ENCODE assay signal across 20 cellular contexts in the genomic region with DNA sequence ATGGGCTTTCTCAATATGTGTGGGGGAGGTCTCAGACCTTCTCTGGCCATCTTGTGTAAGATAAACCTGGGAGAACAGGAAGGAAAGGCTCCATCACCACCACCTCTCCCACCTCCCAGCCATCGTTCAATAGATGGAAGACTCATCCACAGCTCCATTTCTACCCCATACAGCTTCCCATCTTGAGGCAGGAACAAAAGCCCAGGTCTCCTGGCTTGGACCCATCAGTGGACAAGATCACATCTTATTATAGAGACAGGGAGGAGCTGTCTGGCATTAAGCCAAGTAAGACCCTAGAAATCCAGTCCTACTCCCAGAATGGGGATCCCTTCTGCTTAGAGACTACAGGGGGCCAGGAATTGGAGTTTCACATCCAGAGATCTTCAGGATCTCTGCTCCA.
A peak's percentile ranks its signal among the peaks of the same experiment; 100 is the strongest.
DNase-seq lines count a peak whose midpoint lies in the region; ATAC-seq and TF ChIP-seq lines count a peak whose summit lies in the region.
"Had no signal": no experiment of that assay in that cellular context is flagged by ENCODE, and none has a peak within 500 bp of the region (broad histone marks: within the 10 kb centered on the region; RNA-seq: fewer than 3 reads in every experiment).

No MANE protein-coding gene starts in this region.

- H3K4me1 Mint-ChIP-seq in nephron (peaks cover 21% of the 10 kb centered on the region), osteocyte (ENCODE audit: unreplicated experiment) (no peaks in the 10 kb centered on the region)
- no peaks in the 10 kb centered on the region for H3K4me1 Mint-ChIP-seq in effector memory CD8-positive, alpha-beta T cell (ENCODE audit: low read depth in 2 of 2)
- H3K4me1 Mint-ChIP-seq: CD14-positive monocyte; CD4-positive, alpha-beta memory T cell; CD4-positive, CD25-positive, alpha-beta regulatory T cell; CD8-positive, alpha-beta memory T cell had no signal

- H3K9me3 Mint-ChIP-seq in nephron, result peaks cover 3% of the 10 kb centered on the region
- H3K9me3 Mint-ChIP-seq in osteocyte (ENCODE audit: unreplicated experiment), result no peaks in the 10 kb centered on the region
- peaks cover 8 to 22% of the 10 kb centered on the region in 2 donors for H3K9me3 Mint-ChIP-seq in effector memory CD8-positive, alpha-beta T cell

- H3K36me3 ChIP-seq in esophagus muscularis mucosa, result peaks cover 0 to 5% (median 0%) of the 10 kb centered on the region in 4 donors
- H3K36me3 ChIP-seq: BE2C, BLaER1 had no signal

- DNase-seq in esophagus muscularis mucosa (ENCODE audit: extremely low spot score) (peak; percentile 74), osteocyte (ENCODE audit: extremely low spot score, unreplicated experiment) (peak; percentile 10), retina (no peak)
- no peak for DNase-seq in effector memory CD8-positive, alpha-beta T cell
- DNase-seq: 8988T; ACHN; BE2C; C1 segment of cervical spinal cord; Caco-2; Calu3; CD4-positive, alpha-beta memory T cell; CD4-positive, CD25-positive, alpha-beta regulatory T cell; CD8-positive, alpha-beta memory T cell; DMS79 treated with DMSO at 0.1 percent for 48 hours; GF-D8 had no signal

- no peaks in the 10 kb centered on the region for H3K9me3 ChIP-seq in esophagus muscularis mucosa
- H3K9me3 ChIP-seq: BE2C, BLaER1, Caco-2 had no signal

- no peaks in the 10 kb centered on the region for H3K4me1 ChIP-seq in esophagus muscularis mucosa
- H3K4me1 ChIP-seq: BE2C, BLaER1, Caco-2 had no signal

- no peaks in the 10 kb centered on the region for H3K27me3 Mint-ChIP-seq in nephron (ENCODE audit: low read depth)
- no peaks in the 10 kb centered on the region for H3K27me3 Mint-ChIP-seq in osteocyte (ENCODE audit: unreplicated experiment)
- H3K27me3 Mint-ChIP-seq in effector memory CD8-positive, alpha-beta T cell, result no peaks in the 10 kb centered on the region
- H3K27me3 Mint-ChIP-seq: CD4-positive, CD25-positive, alpha-beta regulatory T cell had no signal

- H3K4me3 Mint-ChIP-seq in nephron (no peak overlapping the region), osteocyte (ENCODE audit: unreplicated experiment) (no peak overlapping the region)
- H3K4me3 Mint-ChIP-seq in effector memory CD8-positive, alpha-beta T cell, result no peak overlapping the region
- H3K4me3 Mint-ChIP-seq: CD4-positive, alpha-beta memory T cell; CD4-positive, CD25-positive, alpha-beta regulatory T cell; CD8-positive, alpha-beta memory T cell had no signal

- TF ChIP-seq EP300 in esophagus muscularis mucosa (IDR thresholded peaks at IDR 0.05), result no peak

- intact Hi-C loops in esophagus muscularis mucosa (cut with DNase I), result no loop called here

- H3K27ac Mint-ChIP-seq in nephron, result peak overlapping the region in 2 of 3 experiments; percentile 25 to 42
- no peak overlapping the region for H3K27ac Mint-ChIP-seq in osteocyte (ENCODE audit: unreplicated experiment)
- no peak overlapping the region for H3K27ac Mint-ChIP-seq in effector memory CD8-positive, alpha-beta T cell
- H3K27ac Mint-ChIP-seq: CD14-positive monocyte; CD4-positive, alpha-beta memory T cell; CD4-positive, CD25-positive, alpha-beta regulatory T cell; CD8-positive, alpha-beta memory T cell had no signal

- WGBS in esophagus muscularis mucosa, result 90% methylated on average over 1 of the region's 1 CpG

- H3K27ac ChIP-seq in esophagus muscularis mucosa (replicated peaks in 1 of 4), result no peak overlapping the region
- H3K27ac ChIP-seq: BLaER1 had no signal

- ATAC-seq in GM18858 (IDR thresholded peaks at IDR 0.05; ENCODE audit: unreplicated experiment) (no peak), GM19467 (IDR thresholded peaks at IDR 0.05; ENCODE audit: unreplicated experiment) (no peak)
- ATAC-seq in effector memory CD8-positive, alpha-beta T cell (replicated peaks), result no peak

- no peak for TF ChIP-seq POLR2A in esophagus muscularis mucosa (IDR thresholded peaks at IDR 0.05; ENCODE audit: low read depth)

- H3K36me3 Mint-ChIP-seq in nephron (ENCODE audit: low read depth) (peaks cover 8% of the 10 kb centered on the region), osteocyte (ENCODE audit: unreplicated experiment) (no peaks in the 10 kb centered on the region)
- H3K36me3 Mint-ChIP-seq in effector memory CD8-positive, alpha-beta T cell (ENCODE audit: insufficient read depth), result no peaks in the 10 kb centered on the region
- H3K36me3 Mint-ChIP-seq: CD14-positive monocyte; CD4-positive, alpha-beta memory T cell; CD4-positive, CD25-positive, alpha-beta regulatory T cell; CD8-positive, alpha-beta memory T cell had no signal

- H3K4me3 ChIP-seq in esophagus muscularis mucosa, result no peak overlapping the region
- H3K4me3 ChIP-seq: BLaER1 had no signal

- no peaks in the 10 kb centered on the region for H3K27me3 ChIP-seq in esophagus muscularis mucosa
- H3K27me3 ChIP-seq: BE2C, BLaER1 had no signal

- TF ChIP-seq CTCF in esophagus muscularis mucosa (IDR thresholded peaks at IDR 0.05) (no peak), nephron (IDR thresholded peaks at IDR 0.05; ENCODE audit: unreplicated experiment in 3 of 3) (no peak), osteocyte (IDR thresholded peaks at IDR 0.05) (no peak)

Comparison
In these comparisons a context has a peak if more than half of its experiments do, and no peak if none do; other contexts are left out.
1. DNase-seq: peak in esophagus muscularis mucosa (single experiment) and osteocyte (single experiment); none in effector memory CD8-positive, alpha-beta T cell (0 of 3) and retina (single experiment).
2. H3K27ac Mint-ChIP-seq: peak in nephron (2 of 3); none in osteocyte (single experiment) and effector memory CD8-positive, alpha-beta T cell (0 of 2).